16 cellular contexts compared by ENCODE assay signal in genomic region chr16:48963306-48963705, GRCh38.
A peak's percentile ranks its signal among the peaks of the same experiment; 100 is the strongest.
DNase-seq lines count a peak whose midpoint lies in the region; ATAC-seq, FAIRE-seq and TF ChIP-seq lines count a peak whose summit lies in the region.
"Had no signal": no experiment of that assay in that cellular context is flagged by ENCODE, and none has a peak within 500 bp of the region (broad histone marks: within the 10 kb centered on the region; RNA-seq: fewer than 3 reads in every experiment).

No MANE protein-coding gene starts in this region.

- POLR2A ChIA-PET in SK-N-SH (lab: Yijun Ruan, JAX) = no interaction called here
- POLR2A ChIA-PET in PC-3 (lab: Charles Lee; ENCODE audit: unreplicated experiment) = no interaction called here

- H3K79me2 ChIP-seq in SK-N-SH (ENCODE audit: insufficient read depth) (no peaks in the 10 kb centered on the region), PC-3 (ENCODE audit: low read length) (no peaks in the 10 kb centered on the region)

- H3F3A ChIP-seq in SK-N-SH (replicated peaks; ENCODE audit: insufficient read depth) (peaks cover 5% of the 10 kb centered on the region), PC-3 (ENCODE audit: low read length, unreplicated experiment) (peaks cover 6% of the 10 kb centered on the region)

- H3K27me3 Mint-ChIP-seq in activated naive CD4-positive, alpha-beta T cell treated with anti-CD3 and anti-CD28 coated beads for 36 hours (ENCODE audit: low read depth) = no peaks in the 10 kb centered on the region
- H3K27me3 Mint-ChIP-seq: activated naive CD8-positive, alpha-beta T cell had no signal

- H3K9me2 ChIP-seq in SK-N-SH (no peaks in the 10 kb centered on the region), PC-3 (replicated peaks; ENCODE audit: low read length) (no peaks in the 10 kb centered on the region)

- BruUV-seq in PC-3 (replicated peaks; lab: Mats Ljungman, UMichigan) = no TSS peak

- H3K27ac ChIP-seq in SK-N-SH (ENCODE audit: low read depth in 2 of 2, low read length in 1 of 2) (peak overlapping the region in 1 of 2 experiments; percentile 54; a peak in 2 of 4 replicates), PC-3 (ENCODE audit: low read length) (peak overlapping the region; percentile 97)
- H3K27ac ChIP-seq: stomach had no signal

- H3K27me3 ChIP-seq in SK-N-SH (ENCODE audit: insufficient read depth) = no peaks in the 10 kb centered on the region
- H3K27me3 ChIP-seq in PC-3 (ENCODE audit: low read length) = no peaks in the 10 kb centered on the region
- H3K27me3 ChIP-seq: stomach had no signal

- DNase-seq in SK-N-SH = no peak
- peak; percentile 85 for DNase-seq in PC-3
- peak; percentile 83 for DNase-seq in fibroblast of mammary gland (ENCODE audit: low read depth)
- peak; percentile 69 for DNase-seq in urothelium cell line (ENCODE audit: low spot score)
- DNase-seq in mucosa of descending colon = no peak
- DNase-seq in activated naive CD4-positive, alpha-beta T cell treated with anti-CD3 and anti-CD28 coated beads for 36 hours = no peak
- no peak for DNase-seq in activated effector memory CD4-positive, alpha-beta T cell treated with Interleukin-2 at 50 U/mL for 16 hours
- DNase-seq: erythroblast; NCI-H1930; NK-92 treated with Interleukin-12 subunit alpha and Interleukin-12 subunit beta, amount 100 ng/mL, for 24 hours; nucleus accumbens; stomach had no signal

- ATAC-seq in SK-N-SH treated with all-trans-retinoic acid at 6 μM for 48 hours (no peak; the same call in 2 of the 3 replicates), PC-3 (peak; percentile 27), mucosa of descending colon (no peak)

- H3K4me1 ChIP-seq in SK-N-SH (ENCODE audit: control insufficient read depth in 1 of 2, insufficient read depth in 2 of 2, low read depth in 1 of 2, low read length in 1 of 2) = peaks cover 3 to 5% of the 10 kb centered on the region in 2 experiments; a peak in 2 of 4 replicates
- H3K4me1 ChIP-seq in PC-3 (ENCODE audit: insufficient read depth, low read length) = peaks cover 75% of the 10 kb centered on the region
- no peaks in the 10 kb centered on the region for H3K4me1 ChIP-seq in mucosa of descending colon (ENCODE audit: low read depth)

- H2AFZ ChIP-seq in SK-N-SH (ENCODE audit: low read depth) (no peak overlapping the region), PC-3 (ENCODE audit: low read length) (no peak overlapping the region)

- no peaks in the 10 kb centered on the region for H3K9me3 Mint-ChIP-seq in activated naive CD4-positive, alpha-beta T cell treated with anti-CD3 and anti-CD28 coated beads for 36 hours

- WGBS in SK-N-SH (ENCODE audit: low lambda C conversion rate) = 13% methylated on average over 3 of the region's 3 CpGs

- H3K4me2 ChIP-seq in SK-N-SH (peak overlapping the region; percentile 9; the same call in 1 of the 2 replicates), PC-3 (ENCODE audit: low read length) (peak overlapping the region; percentile 80)

- no peaks in the 10 kb centered on the region for H3K4me1 Mint-ChIP-seq in activated naive CD4-positive, alpha-beta T cell treated with anti-CD3 and anti-CD28 coated beads for 36 hours (ENCODE audit: low read depth)

- H3K27ac Mint-ChIP-seq in activated naive CD4-positive, alpha-beta T cell treated with anti-CD3 and anti-CD28 coated beads for 36 hours = no peak overlapping the region
- H3K27ac Mint-ChIP-seq: activated naive CD8-positive, alpha-beta T cell had no signal

- TF ChIP-seq CTCF in SK-N-SH (IDR thresholded peaks at IDR 0.05) (no peak), PC-3 (conservative IDR thresholded peaks at IDR 0.05; ENCODE audit: low read depth, low read length) (no peak), fibroblast of mammary gland (conservative IDR thresholded peaks at IDR 0.05; ENCODE audit: control insufficient read depth, insufficient read depth, low read depth, low read length) (no peak), mucosa of descending colon (IDR thresholded peaks at IDR 0.05) (no peak)

- H3K9ac ChIP-seq in SK-N-SH (peak overlapping the region; percentile 37; the same call in 1 of the 2 replicates), PC-3 (ENCODE audit: low read length) (peak overlapping the region; percentile 76)

- CTCF ChIA-PET in SK-N-SH (lab: Yijun Ruan, JAX) = no interaction called here
- CTCF ChIA-PET in PC-3 (lab: Charles Lee) = no interaction called here
- CTCF ChIA-PET in activated naive CD4-positive, alpha-beta T cell treated with anti-CD3 and anti-CD28 coated beads for 36 hours (lab: Charles Lee) = no interaction called here

- peak; percentile 88 for FAIRE-seq in urothelium cell line (lab: Jason Lieb, UNC)
- FAIRE-seq: A204.1 had no signal

- H3K36me3 Mint-ChIP-seq in activated naive CD4-positive, alpha-beta T cell treated with anti-CD3 and anti-CD28 coated beads for 36 hours (ENCODE audit: low read depth) = no peaks in the 10 kb centered on the region
- H3K36me3 Mint-ChIP-seq: activated naive CD8-positive, alpha-beta T cell had no signal

- TF ChIP-seq RAD21 in SK-N-SH (IDR thresholded peaks at IDR 0.05; ENCODE audit: low read length) = no peak

- no peaks in the 10 kb centered on the region for H4K20me1 ChIP-seq in SK-N-SH (ENCODE audit: insufficient read depth)
- H4K20me1 ChIP-seq in PC-3 (ENCODE audit: low read length) = no peaks in the 10 kb centered on the region

- H3K4me3 ChIP-seq in SK-N-SH (ENCODE audit: low read depth in 2 of 2, low read length in 1 of 2) (no peak overlapping the region), PC-3 (ENCODE audit: low read length) (peak overlapping the region; percentile 41; the same call in 1 of the 2 replicates), fibroblast of mammary gland (ENCODE audit: control insufficient read depth, low read depth, low read length) (no peak overlapping the region), mucosa of descending colon (no peak overlapping the region)
- H3K4me3 ChIP-seq: skin epidermis, stomach had no signal

- H3K4me3 Mint-ChIP-seq in activated naive CD4-positive, alpha-beta T cell treated with anti-CD3 and anti-CD28 coated beads for 36 hours = no peak overlapping the region
- H3K4me3 Mint-ChIP-seq: activated naive CD8-positive, alpha-beta T cell had no signal

- H3K36me3 ChIP-seq in SK-N-SH (replicated peaks in 1 of 2; ENCODE audit: control insufficient read depth in 1 of 2, insufficient read depth in 2 of 2, low read length in 1 of 2) (no peaks in the 10 kb centered on the region), PC-3 (ENCODE audit: low read depth, low read length) (no peaks in the 10 kb centered on the region), mucosa of descending colon (ENCODE audit: low read depth) (no peaks in the 10 kb centered on the region)
- H3K36me3 ChIP-seq: stomach had no signal

- intact Hi-C loops in PC-3 (cut with micrococcal nuclease) (no loop called here), mucosa of descending colon (cut with DNase I, micrococcal nuclease) (no loop called here)
- intact Hi-C loops in activated naive CD4-positive, alpha-beta T cell treated with anti-CD3 and anti-CD28 coated beads for 36 hours (cut with micrococcal nuclease) = no loop called here

- H3K9me3 ChIP-seq in SK-N-SH = no peaks in the 10 kb centered on the region
- H3K9me3 ChIP-seq in PC-3 (ENCODE audit: low read length) = no peaks in the 10 kb centered on the region
- no peaks in the 10 kb centered on the region for H3K9me3 ChIP-seq in mucosa of descending colon

- no peak for TF ChIP-seq EP300 in SK-N-SH (IDR thresholded peaks at IDR 0.05; ENCODE audit: borderline replicate concordance in 1 of 2, low read depth in 1 of 2, low read length in 1 of 2)

TF ChIP-seq in SK-N-SH, 30 proteins besides CTCF, POLR2A, EP300 and RAD21 (continues in another document):
- no peak for TF ChIP-seq TCF12 (IDR thresholded peaks at IDR 0.05)
- TF ChIP-seq PBX3 (IDR thresholded peaks at IDR 0.05) = peak; percentile 60
- no peak for TF ChIP-seq EZH2phosphoT487 (IDR thresholded peaks at IDR 0.05; ENCODE audit: borderline replicate concordance, low read depth)
- TF ChIP-seq CHD2 (IDR thresholded peaks at IDR 0.05; ENCODE audit: low read length, partially characterized antibody) = no peak
- TF ChIP-seq FOSL2 (IDR thresholded peaks at IDR 0.05; ENCODE audit: borderline replicate concordance, low read depth) = peak; percentile 16; the same call in 1 of the 2 replicates

TF ChIP-seq in SK-N-SH treated with all-trans-retinoic acid at 6 μM for 48 hours, 23 proteins besides CTCF, POLR2A, EP300 and RAD21:
- no peak for TF ChIP-seq GLIS3 (CRISPR knock-in tag; IDR thresholded peaks at IDR 0.05)
- no peak for TF ChIP-seq CSDC2 (CRISPR knock-in tag; IDR thresholded peaks at IDR 0.05)
- no peak for TF ChIP-seq OSR1 (CRISPR knock-in tag; IDR thresholded peaks at IDR 0.05)
- no peak for TF ChIP-seq ISL1 (CRISPR knock-in tag; IDR thresholded peaks at IDR 0.05)
- no peak for TF ChIP-seq PATZ1 (CRISPR knock-in tag; IDR thresholded peaks at IDR 0.05; ENCODE audit: borderline replicate concordance)
- no peak for TF ChIP-seq RARB (CRISPR knock-in tag; IDR thresholded peaks at IDR 0.05)
- TF ChIP-seq BACH2 (CRISPR knock-in tag; IDR thresholded peaks at IDR 0.05; ENCODE audit: borderline replicate concordance) = no peak

Comparison
In these comparisons a context has a peak if more than half of its experiments do, and no peak if none do; other contexts are left out.
1. DNase-seq: peak in PC-3 (single experiment), fibroblast of mammary gland (single experiment) and urothelium cell line (single experiment); none in SK-N-SH (single experiment), mucosa of descending colon (0 of 3), activated naive CD4-positive, alpha-beta T cell treated with anti-CD3 and anti-CD28 coated beads for 36 hours (single experiment) and activated effector memory CD4-positive, alpha-beta T cell treated with Interleukin-2 at 50 U/mL for 16 hours (single experiment).